In genomic region chr10:24811906-24812305, GRCh38 we compare ENCODE assay signal across 11 cellular contexts.
DNase-seq lines count a peak whose midpoint lies in the region; ATAC-seq and TF ChIP-seq lines count a peak whose summit lies in the region.
"Had no signal": no experiment of that assay in that cellular context is flagged by ENCODE, and none has a peak within 500 bp of the region (broad histone marks: within the 10 kb centered on the region; RNA-seq: fewer than 3 reads in every experiment).

No MANE protein-coding gene starts in this region.

- TF ChIP-seq CTCF in progenitor cell of endocrine pancreas (IDR thresholded peaks at IDR 0.05; ENCODE audit: unreplicated experiment) (no peak), Calu3 (IDR thresholded peaks at IDR 0.05; ENCODE audit: unreplicated experiment) (no peak)

- H3K27me3 Mint-ChIP-seq in progenitor cell of endocrine pancreas: no peaks in the 10 kb centered on the region
- H3K27me3 Mint-ChIP-seq in Calu3 (ENCODE audit: unreplicated experiment): no peaks in the 10 kb centered on the region
- H3K27me3 Mint-ChIP-seq: activated naive CD4-positive, alpha-beta T cell treated with anti-CD3 and anti-CD28 coated beads, Interleukin-2, amount 10 ng/mL, durations not matched to agents 7 days and 5 days had no signal

- BruUV-seq in Calu3 (replicated peaks; lab: Mats Ljungman, UMichigan): no TSS peak

- DNase-seq in NCI-H2227 (lab: John Stamatoyannopoulos, UW; ENCODE audit: unreplicated experiment): peak; percentile 36
- peak; percentile 32 for DNase-seq in cerebellum (ENCODE audit: low spot score)
- DNase-seq in hippocampal formation (lab: John Stamatoyannopoulos, UW): peak; percentile 88 to 95
- no peak for DNase-seq in progenitor cell of endocrine pancreas (ENCODE audit: low spot score, unreplicated experiment)
- no peak for DNase-seq in left colon
- DNase-seq in COLO829 (ENCODE audit: low spot score): no peak
- DNase-seq in Calu3: no peak
- DNase-seq: activated naive CD4-positive, alpha-beta T cell treated with anti-CD3 and anti-CD28 coated beads, Interleukin-2, amount 10 ng/mL, durations not matched to agents 7 days and 5 days; NCI-H146; NCI-H524 treated with DMSO at 0.1 percent for 48 hours had no signal

- no peak overlapping the region for H3K4me3 Mint-ChIP-seq in progenitor cell of endocrine pancreas (ENCODE audit: low read depth)
- H3K4me3 Mint-ChIP-seq in Calu3 (ENCODE audit: low read depth, unreplicated experiment): no peak overlapping the region
- H3K4me3 Mint-ChIP-seq: activated naive CD4-positive, alpha-beta T cell treated with anti-CD3 and anti-CD28 coated beads, Interleukin-2, amount 10 ng/mL, durations not matched to agents 7 days and 5 days had no signal

- H3K27ac Mint-ChIP-seq in progenitor cell of endocrine pancreas: peak overlapping the region; percentile 62
- H3K27ac Mint-ChIP-seq in Calu3 (ENCODE audit: unreplicated experiment): no peak overlapping the region
- H3K27ac Mint-ChIP-seq: activated naive CD4-positive, alpha-beta T cell treated with anti-CD3 and anti-CD28 coated beads, Interleukin-2, amount 10 ng/mL, durations not matched to agents 7 days and 5 days had no signal

- no peaks in the 10 kb centered on the region for H3K36me3 Mint-ChIP-seq in progenitor cell of endocrine pancreas (ENCODE audit: insufficient read depth)
- no peaks in the 10 kb centered on the region for H3K36me3 Mint-ChIP-seq in Calu3 (ENCODE audit: insufficient read depth, unreplicated experiment)
- H3K36me3 Mint-ChIP-seq: activated naive CD4-positive, alpha-beta T cell treated with anti-CD3 and anti-CD28 coated beads, Interleukin-2, amount 10 ng/mL, durations not matched to agents 7 days and 5 days had no signal

- intact Hi-C loops in left colon (cut with DNase I, micrococcal nuclease): no loop called here
- intact Hi-C loops in Calu3 (cut with micrococcal nuclease; ENCODE audit: unreplicated experiment): no loop called here

- H3K4me1 Mint-ChIP-seq in progenitor cell of endocrine pancreas (ENCODE audit: low read depth): peaks cover 5% of the 10 kb centered on the region
- peaks cover 10% of the 10 kb centered on the region for H3K4me1 Mint-ChIP-seq in Calu3 (ENCODE audit: low read depth, unreplicated experiment)
- H3K4me1 Mint-ChIP-seq: activated naive CD4-positive, alpha-beta T cell treated with anti-CD3 and anti-CD28 coated beads, Interleukin-2, amount 10 ng/mL, durations not matched to agents 7 days and 5 days had no signal

- CTCF ChIA-PET in Calu3 (lab: Charles Lee): no interaction called here

- H3K9me3 Mint-ChIP-seq in progenitor cell of endocrine pancreas (ENCODE audit: low read depth): no peaks in the 10 kb centered on the region
- no peaks in the 10 kb centered on the region for H3K9me3 Mint-ChIP-seq in Calu3 (ENCODE audit: low read depth, unreplicated experiment)
- H3K9me3 Mint-ChIP-seq: activated naive CD4-positive, alpha-beta T cell treated with anti-CD3 and anti-CD28 coated beads, Interleukin-2, amount 10 ng/mL, durations not matched to agents 7 days and 5 days had no signal

- ATAC-seq in left colon (no peak), HG02981 (IDR thresholded peaks at IDR 0.05; ENCODE audit: unreplicated experiment) (no peak)

Comparison
In these comparisons a context has a peak if more than half of its experiments do, and no peak if none do; other contexts are left out.
1. DNase-seq: peak in NCI-H2227 (single experiment), cerebellum (single experiment) and hippocampal formation (2 of 2); none in progenitor cell of endocrine pancreas (single experiment), left colon (0 of 2), COLO829 (single experiment) and Calu3 (single experiment).